Comparison of ENCODE assay signal across 2 cellular contexts in genomic region chr12:13981296-13981962, GRCh38.
A peak's percentile ranks its signal among the peaks of the same experiment; 100 is the strongest.
TF ChIP-seq lines count a peak whose summit lies in the region.

TSS of gene GRIN2B (minus strand) at chr12:13981602. CDS start at chr12:13866208, 115,394 bp downstream.

TF ChIP-seq in HEK293T, 16 proteins besides CTCF, POLR2A, EP300 and RAD21:
- TF ChIP-seq TARDBP (IDR thresholded peaks at IDR 0.05) (no peak), L3MBTL2 (conservative IDR thresholded peaks at IDR 0.05) (no peak), FOXK2 (IDR thresholded peaks at IDR 0.05) (no peak), NFRKB (IDR thresholded peaks at IDR 0.05) (no peak), ELF4 (IDR thresholded peaks at IDR 0.05) (no peak), FOXM1 (IDR thresholded peaks at IDR 0.05; ENCODE audit: borderline replicate concordance) (no peak)
TF ChIP-seq in HEK293T: peak in this region for 0.

TF ChIP-seq in H1, 55 proteins besides CTCF, POLR2A, EP300 and RAD21:
- TF ChIP-seq EZH2 (IDR thresholded peaks at IDR 0.05; ENCODE audit: low read depth, low read length, severe bottlenecking), result peak; percentile 43
- no peak for TF ChIP-seq TAF7 (optimal IDR thresholded peaks at IDR 0.05; ENCODE audit: borderline replicate concordance, low read depth, low read length)
- TF ChIP-seq USF2 (IDR thresholded peaks at IDR 0.05; ENCODE audit: low read length), result no peak
- TF ChIP-seq YY1 (IDR thresholded peaks at IDR 0.05; ENCODE audit: low read depth, low read length), result no peak
- TF ChIP-seq RBBP5 (IDR thresholded peaks at IDR 0.05; ENCODE audit: borderline replicate concordance, low read depth, low read length), result no peak
- TF ChIP-seq CHD7 (IDR thresholded peaks at IDR 0.05; ENCODE audit: insufficient replicate concordance, low read length), result no peak
- TF ChIP-seq SRF (IDR thresholded peaks at IDR 0.05; ENCODE audit: low read depth, low read length), result no peak
- TF ChIP-seq, protein P1, sequence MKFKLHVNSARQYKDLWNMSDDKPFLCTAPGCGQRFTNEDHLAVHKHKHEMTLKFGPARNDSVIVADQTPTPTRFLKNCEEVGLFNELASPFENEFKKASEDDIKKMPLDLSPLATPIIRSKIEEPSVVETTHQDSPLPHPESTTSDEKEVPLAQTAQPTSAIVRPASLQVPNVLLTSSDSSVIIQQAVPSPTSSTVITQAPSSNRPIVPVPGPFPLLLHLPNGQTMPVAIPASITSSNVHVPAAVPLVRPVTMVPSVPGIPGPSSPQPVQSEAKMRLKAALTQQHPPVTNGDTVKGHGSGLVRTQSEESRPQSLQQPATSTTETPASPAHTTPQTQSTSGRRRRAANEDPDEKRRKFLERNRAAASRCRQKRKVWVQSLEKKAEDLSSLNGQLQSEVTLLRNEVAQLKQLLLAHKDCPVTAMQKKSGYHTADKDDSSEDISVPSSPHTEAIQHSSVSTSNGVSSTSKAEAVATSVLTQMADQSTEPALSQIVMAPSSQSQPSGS (IDR thresholded peaks at IDR 0.05; ENCODE audit: low read length), result no peak; the same call in 1 of the 2 replicates
- peak; percentile 15 for TF ChIP-seq KDM4A (IDR thresholded peaks at IDR 0.05; ENCODE audit: low read depth, low read length, severe bottlenecking)
TF ChIP-seq in H1: peak in this region for 2.
